ENCODE assay signal across 16 cellular contexts in the genomic region with DNA sequence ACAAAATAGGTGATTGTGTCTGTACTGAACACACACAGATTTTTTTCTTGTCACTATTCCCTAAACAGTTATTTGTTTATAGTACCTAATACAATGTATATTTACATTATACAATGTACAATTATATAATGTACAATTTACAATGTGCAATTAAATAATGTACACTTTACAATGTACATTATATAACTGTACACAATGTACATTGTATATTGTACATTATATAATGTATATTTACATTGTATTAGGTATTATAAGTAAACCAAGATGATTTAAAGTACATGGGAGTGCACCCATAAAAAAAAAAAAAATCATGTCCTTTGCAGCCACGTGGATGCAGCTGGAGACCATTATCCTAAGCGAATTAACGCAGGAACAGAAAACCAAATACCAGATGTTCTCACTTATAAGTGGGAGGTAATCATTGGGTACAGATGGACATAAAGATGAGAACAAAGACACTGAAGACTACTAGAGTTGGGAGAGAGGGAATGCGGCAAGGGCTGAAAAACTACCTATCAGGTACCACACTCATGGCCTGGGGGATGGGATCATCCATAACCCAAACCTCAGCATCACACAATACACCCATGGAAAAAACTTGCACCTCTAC.
"Had no signal": no experiment of that assay in that cellular context is flagged by ENCODE, and none has a peak within 500 bp of the region (broad histone marks: within the 10 kb centered on the region; RNA-seq: fewer than 3 reads in every experiment).

No MANE protein-coding gene starts in this region.

- H3K9me3 ChIP-seq: body of pancreas, spleen, transverse colon had no signal

- H3K36me3 ChIP-seq: spleen, transverse colon had no signal

- ATAC-seq: body of pancreas, right cardiac atrium had no signal

- H3K27me3 ChIP-seq: body of pancreas, spleen, transverse colon had no signal

- H3K27ac ChIP-seq: body of pancreas, coronary artery, spleen, transverse colon had no signal

- H3K4me1 ChIP-seq: body of pancreas had no signal

- H3K4me3 ChIP-seq: body of pancreas, coronary artery, lung, spleen, transverse colon had no signal

- DNase-seq: activated CD4-positive, alpha-beta T cell treated with anti-CD3 and anti-CD28 coated beads, Interleukin-2, amount 50 U/mL, for 4 hours; activated CD4-positive, CD25-positive, alpha-beta regulatory T cell; activated effector memory CD4-positive, alpha-beta T cell treated with Interleukin-2 at 50 U/mL for 16 hours; activated T-cell treated with anti-CD3 and anti-CD28 coated beads, Interleukin-2, amount 50 U/mL, for 1 hour; body of pancreas; central memory CD4-positive, alpha-beta T cell; effector CD8-positive, alpha-beta T cell; naive B cell; right cardiac atrium; spleen; stimulated activated CD4-positive, alpha-beta T cell treated with anti-CD3 and anti-CD28 coated beads, Interleukin-1b, Interleukin-23, amount 100 ng/mL, for 48 hours; stimulated activated naive CD4-positive, alpha-beta T cell; substantia nigra; transverse colon had no signal
